10 cellular contexts compared by ENCODE assay signal in genomic region chr1:39266269-39266668, GRCh38.
DNase-seq lines count a peak whose midpoint lies in the region; ATAC-seq and TF ChIP-seq lines count a peak whose summit lies in the region.
"Had no signal": no experiment of that assay in that cellular context is flagged by ENCODE, and none has a peak within 500 bp of the region (broad histone marks: within the 10 kb centered on the region; RNA-seq: fewer than 3 reads in every experiment).

No MANE protein-coding gene starts in this region.

- no peak overlapping the region for H3K4ac ChIP-seq in mesenchymal stem cell (ENCODE audit: low read depth in 1 of 2, low read length in 2 of 2)

- no peak overlapping the region for H4K8ac ChIP-seq in mesenchymal stem cell (ENCODE audit: low read length)

- no peak overlapping the region for H3K4me3 ChIP-seq in GM06990 (replicated peaks; ENCODE audit: low read depth, low read length)
- no peak overlapping the region for H3K4me3 ChIP-seq in WERI-Rb-1 (ENCODE audit: low read depth, low read length)
- no peak overlapping the region for H3K4me3 ChIP-seq in mesenchymal stem cell (ENCODE audit: insufficient read depth in 1 of 2, low read depth in 1 of 2, low read length in 2 of 2)
- H3K4me3 ChIP-seq in tibial nerve, result no peak overlapping the region
- H3K4me3 ChIP-seq: left ventricle myocardium inferior had no signal

- no peak for TF ChIP-seq EP300 in tibial nerve (IDR thresholded peaks at IDR 0.05)

- in situ Hi-C loops in KBM-7 (cut with MboI; ENCODE audit: low pct_unique_long_range_greater_than_20kb, low sequenced_read_pairs), result no loop called here

- H3K18ac ChIP-seq in mesenchymal stem cell (ENCODE audit: low read depth in 1 of 2, low read length in 2 of 2), result no peak overlapping the region

- no peak overlapping the region for H2BK120ac ChIP-seq in mesenchymal stem cell (ENCODE audit: low read depth, low read length)

- peak overlapping the region; percentile 61 for H2AK5ac ChIP-seq in mesenchymal stem cell (ENCODE audit: low read length, severe bottlenecking)

- H4K91ac ChIP-seq in mesenchymal stem cell (ENCODE audit: low read length), result no peak overlapping the region

- DNase-seq in GM06990 (ENCODE audit: extremely low read depth, insufficient read length), result no peak
- peak; percentile 23 for DNase-seq in KBM-7
- DNase-seq in WERI-Rb-1, result peak; percentile 60
- peak; percentile 36 for DNase-seq in mesenchymal stem cell
- DNase-seq in mesenteric fat pad (ENCODE audit: low spot score), result no peak
- no peak for DNase-seq in tibial nerve (ENCODE audit: low spot score in 2 of 2)
- DNase-seq: left ventricle myocardium inferior, NCI-H510A had no signal

- H3K9me3 ChIP-seq in WERI-Rb-1 (ENCODE audit: severe bottlenecking) (no peaks in the 10 kb centered on the region), mesenchymal stem cell (ENCODE audit: control insufficient read depth, low read length) (no peaks in the 10 kb centered on the region), tibial nerve (no peaks in the 10 kb centered on the region)
- H3K9me3 ChIP-seq: left ventricle myocardium inferior had no signal

- no peak overlapping the region for H2BK12ac ChIP-seq in mesenchymal stem cell (ENCODE audit: low read length in 2 of 2)

- H3K4me1 ChIP-seq in mesenchymal stem cell (ENCODE audit: control insufficient read depth, insufficient read depth, low read depth, low read length) (peaks cover 19% of the 10 kb centered on the region), tibial nerve (peaks cover 0 to 37% (median 5%) of the 10 kb centered on the region in 4 donors)

- TF ChIP-seq POLR2A in tibial nerve (IDR thresholded peaks at IDR 0.05), result no peak

- H3K23ac ChIP-seq in mesenchymal stem cell (ENCODE audit: low read length in 2 of 2), result no peak overlapping the region

- no peaks in the 10 kb centered on the region; the same call in 1 of the 2 replicates for H3K36me3 ChIP-seq in GM06990 (ENCODE audit: control insufficient read depth, insufficient read depth, low read length)
- H3K36me3 ChIP-seq in WERI-Rb-1, result peaks cover 4% of the 10 kb centered on the region
- H3K36me3 ChIP-seq in mesenchymal stem cell (ENCODE audit: control insufficient read depth in 1 of 2, insufficient read depth in 2 of 2, low read depth in 1 of 2, low read length in 2 of 2), result peaks cover 3 to 13% of the 10 kb centered on the region in 2 experiments
- H3K36me3 ChIP-seq in tibial nerve, result no peaks in the 10 kb centered on the region
- H3K36me3 ChIP-seq: left ventricle myocardium inferior had no signal

- H3K9ac ChIP-seq in mesenchymal stem cell (ENCODE audit: low read length), result no peak overlapping the region

- peaks cover 12% of the 10 kb centered on the region for H3K79me1 ChIP-seq in mesenchymal stem cell (replicated peaks; ENCODE audit: low read length, poor library complexity, severe bottlenecking)

- H3K4me2 ChIP-seq in mesenchymal stem cell (ENCODE audit: low read length, poor library complexity, severe bottlenecking), result no peak overlapping the region

- no peak overlapping the region for H3K14ac ChIP-seq in mesenchymal stem cell (ENCODE audit: low read length in 2 of 2)

- H2AFZ ChIP-seq in mesenchymal stem cell (ENCODE audit: low read depth, low read length), result no peak overlapping the region

- H2BK15ac ChIP-seq in mesenchymal stem cell (ENCODE audit: low read depth, poor library complexity, severe bottlenecking), result no peak overlapping the region

- 85% methylated on average over 1 of the region's 1 CpG for WGBS in mesenchymal stem cell
- WGBS in tibial nerve, 2 donors, result 29 to 50% methylated on average over 1 of the region's 1 CpG

- peak; percentile 35 for TF ChIP-seq CTCF in GM06990 (IDR thresholded peaks at IDR 0.05; ENCODE audit: insufficient read depth, low read length, poor library complexity, severe bottlenecking)
- peak; percentile 51 for TF ChIP-seq CTCF in WERI-Rb-1 (IDR thresholded peaks at IDR 0.05; ENCODE audit: low read depth, low read length)
- TF ChIP-seq CTCF in tibial nerve (IDR thresholded peaks at IDR 0.05), result peak in 1 of 5 experiments; percentile 6

- H3K27me3 ChIP-seq in GM06990 (replicated peaks; ENCODE audit: control insufficient read depth, insufficient read depth, low read length), result no peaks in the 10 kb centered on the region
- no peaks in the 10 kb centered on the region for H3K27me3 ChIP-seq in WERI-Rb-1 (ENCODE audit: insufficient read depth, low read depth, severe bottlenecking)
- H3K27me3 ChIP-seq in mesenchymal stem cell (ENCODE audit: control insufficient read depth in 1 of 2, insufficient read depth in 1 of 2, low read length in 2 of 2), result no peaks in the 10 kb centered on the region
- no peaks in the 10 kb centered on the region for H3K27me3 ChIP-seq in tibial nerve

- no peak overlapping the region for H2BK5ac ChIP-seq in mesenchymal stem cell (ENCODE audit: low read depth, low read length, poor library complexity, severe bottlenecking)

- peak overlapping the region; percentile 30 for H3K27ac ChIP-seq in WERI-Rb-1
- H3K27ac ChIP-seq in mesenchymal stem cell (ENCODE audit: low read length, poor library complexity, severe bottlenecking), result no peak overlapping the region
- no peak overlapping the region for H3K27ac ChIP-seq in tibial nerve
- H3K27ac ChIP-seq: left ventricle myocardium inferior had no signal

- no peak for ATAC-seq in esophagus mucosa
- no peak for ATAC-seq in HG03025 (IDR thresholded peaks at IDR 0.05; ENCODE audit: low FRiP score, unreplicated experiment)

Comparison
In these comparisons a context has a peak if more than half of its experiments do, and no peak if none do; other contexts are left out.
1. DNase-seq: peak in KBM-7 (single experiment), WERI-Rb-1 (single experiment) and mesenchymal stem cell (single experiment); none in GM06990 (single experiment), mesenteric fat pad (single experiment) and tibial nerve (0 of 2).